ENCODE assay signal across 8 cellular contexts in the genomic region with DNA sequence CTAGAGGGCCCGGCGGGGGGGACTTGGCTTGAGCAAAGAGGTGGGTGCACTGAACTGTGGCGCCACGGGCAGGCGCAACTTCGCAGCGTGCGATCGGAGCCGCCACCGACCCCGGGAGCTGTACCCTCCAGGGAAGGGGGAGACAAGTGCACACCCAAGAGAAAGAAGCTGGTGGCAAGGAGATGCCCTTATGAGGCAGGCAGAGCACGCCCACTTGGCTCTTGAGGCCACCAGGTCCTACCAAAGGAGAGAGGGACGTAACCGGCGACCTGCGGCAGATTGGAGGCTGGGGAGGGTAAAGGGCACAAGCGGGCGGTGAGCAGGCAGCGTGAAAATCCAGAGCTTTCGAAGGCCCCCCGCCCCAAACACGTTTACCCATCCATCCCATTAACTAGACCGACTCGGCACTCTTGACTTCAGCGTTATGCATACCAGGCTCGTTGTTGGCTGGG. TPM values are rescaled to one million over a fixed set of nuclear protein-coding genes. Genes with fewer than 3 reads are reported as not detected.
DNase-seq lines count a peak whose midpoint lies in the region; ATAC-seq, FAIRE-seq and TF ChIP-seq lines count a peak whose summit lies in the region.

No MANE protein-coding gene starts in this region.

- peaks cover 66 to 84% of the 10 kb centered on the region in 2 donors for H3K27me3 Mint-ChIP-seq in effector memory CD8-positive, alpha-beta T cell

- H3K9ac ChIP-seq in rectal smooth muscle tissue (ENCODE audit: low read length) = no peak overlapping the region

- peak overlapping the region; percentile 75 to 89 for H3K27ac Mint-ChIP-seq in effector memory CD8-positive, alpha-beta T cell

- peaks cover 57% of the 10 kb centered on the region for H3K36me3 Mint-ChIP-seq in effector memory CD8-positive, alpha-beta T cell (ENCODE audit: insufficient read depth)

- no peaks in the 10 kb centered on the region for H3K36me3 ChIP-seq in rectal smooth muscle tissue (ENCODE audit: control insufficient read depth, insufficient read depth, low read length)

- no peak for ATAC-seq in effector memory CD8-positive, alpha-beta T cell (replicated peaks)
- no peak for ATAC-seq in HG02588 (IDR thresholded peaks at IDR 0.05; ENCODE audit: unreplicated experiment)

- peak overlapping the region; percentile 82 to 91 for H3K4me3 Mint-ChIP-seq in effector memory CD8-positive, alpha-beta T cell

- peaks cover 4% of the 10 kb centered on the region for H3K4me1 ChIP-seq in rectal smooth muscle tissue (ENCODE audit: control insufficient read depth, insufficient read depth, low read length)

- H3K27ac ChIP-seq in rectal smooth muscle tissue (ENCODE audit: low read depth, low read length) = no peak overlapping the region

- H3K4me3 ChIP-seq in rectal smooth muscle tissue (ENCODE audit: low read length) = peak overlapping the region; percentile 69

- H3K4me1 Mint-ChIP-seq in effector memory CD8-positive, alpha-beta T cell (ENCODE audit: low read depth in 2 of 2) = peaks cover 41 to 43% of the 10 kb centered on the region in 2 donors

- no peak for TF ChIP-seq POLR2A in GM12892 (IDR thresholded peaks at IDR 0.05; ENCODE audit: low read depth, low read length)

- DNase-seq in activated CD8-positive, alpha-beta memory T cell treated with anti-CD3 and anti-CD28 coated beads, Interleukin-2, amount 50 U/mL, for 48 hours = peak; percentile 73
- DNase-seq in activated CD8-positive, alpha-beta memory T cell treated with anti-CD3 and anti-CD28 coated beads for 24 hours = no peak
- peak; percentile 83 for DNase-seq in NCI-H748 (lab: John Stamatoyannopoulos, UW; ENCODE audit: unreplicated experiment)
- DNase-seq in effector memory CD8-positive, alpha-beta T cell = no peak
- DNase-seq in NK-92 treated with Interleukin-12 subunit alpha and Interleukin-12 subunit beta, amount 100 ng/mL, for 24 hours (lab: John Stamatoyannopoulos, UW) = no peak
- no peak for DNase-seq in GM12892 (ENCODE audit: insufficient read length)

- H3K27me3 ChIP-seq in rectal smooth muscle tissue (ENCODE audit: control insufficient read depth, insufficient read depth, low read length) = peaks cover 67% of the 10 kb centered on the region

- no peak for FAIRE-seq in GM12892 (lab: Jason Lieb, UNC)

- H3K9me3 Mint-ChIP-seq in effector memory CD8-positive, alpha-beta T cell = no peaks in the 10 kb centered on the region

RNA-seq across cellular contexts. Expression of a gene that starts 1.0 kb away (rescaled TPM):
- 0.17 TPM for polyA plus RNA-seq in GM12892 (2012; ENCODE audit: missing spikeins)

RNA-seq across cellular contexts. Expression of a gene that starts 16.4 kb away (rescaled TPM):
- polyA plus RNA-seq in GM12892 (2012; ENCODE audit: missing spikeins) = 0.28 TPM

Comparison
In these comparisons a context has a peak if more than half of its experiments do, and no peak if none do; other contexts are left out.
1. DNase-seq: peak in activated CD8-positive, alpha-beta memory T cell treated with anti-CD3 and anti-CD28 coated beads, Interleukin-2, amount 50 U/mL, for 48 hours (single experiment) and NCI-H748 (single experiment); none in activated CD8-positive, alpha-beta memory T cell treated with anti-CD3 and anti-CD28 coated beads for 24 hours (single experiment), effector memory CD8-positive, alpha-beta T cell (0 of 3), NK-92 treated with Interleukin-12 subunit alpha and Interleukin-12 subunit beta, amount 100 ng/mL, for 24 hours (single experiment) and GM12892 (single experiment).